ENCODE assay signal across 1 cellular context in genomic region chr4:99949034-99949998, GRCh38.
A peak's percentile ranks its signal among the peaks of the same experiment; 100 is the strongest.
TF ChIP-seq lines count a peak whose summit lies in the region.

No MANE protein-coding gene starts in this region.

TF ChIP-seq in GM23338, 12 proteins besides CTCF, POLR2A, EP300 and RAD21 (continued from another document):
- TF ChIP-seq, protein P1, sequence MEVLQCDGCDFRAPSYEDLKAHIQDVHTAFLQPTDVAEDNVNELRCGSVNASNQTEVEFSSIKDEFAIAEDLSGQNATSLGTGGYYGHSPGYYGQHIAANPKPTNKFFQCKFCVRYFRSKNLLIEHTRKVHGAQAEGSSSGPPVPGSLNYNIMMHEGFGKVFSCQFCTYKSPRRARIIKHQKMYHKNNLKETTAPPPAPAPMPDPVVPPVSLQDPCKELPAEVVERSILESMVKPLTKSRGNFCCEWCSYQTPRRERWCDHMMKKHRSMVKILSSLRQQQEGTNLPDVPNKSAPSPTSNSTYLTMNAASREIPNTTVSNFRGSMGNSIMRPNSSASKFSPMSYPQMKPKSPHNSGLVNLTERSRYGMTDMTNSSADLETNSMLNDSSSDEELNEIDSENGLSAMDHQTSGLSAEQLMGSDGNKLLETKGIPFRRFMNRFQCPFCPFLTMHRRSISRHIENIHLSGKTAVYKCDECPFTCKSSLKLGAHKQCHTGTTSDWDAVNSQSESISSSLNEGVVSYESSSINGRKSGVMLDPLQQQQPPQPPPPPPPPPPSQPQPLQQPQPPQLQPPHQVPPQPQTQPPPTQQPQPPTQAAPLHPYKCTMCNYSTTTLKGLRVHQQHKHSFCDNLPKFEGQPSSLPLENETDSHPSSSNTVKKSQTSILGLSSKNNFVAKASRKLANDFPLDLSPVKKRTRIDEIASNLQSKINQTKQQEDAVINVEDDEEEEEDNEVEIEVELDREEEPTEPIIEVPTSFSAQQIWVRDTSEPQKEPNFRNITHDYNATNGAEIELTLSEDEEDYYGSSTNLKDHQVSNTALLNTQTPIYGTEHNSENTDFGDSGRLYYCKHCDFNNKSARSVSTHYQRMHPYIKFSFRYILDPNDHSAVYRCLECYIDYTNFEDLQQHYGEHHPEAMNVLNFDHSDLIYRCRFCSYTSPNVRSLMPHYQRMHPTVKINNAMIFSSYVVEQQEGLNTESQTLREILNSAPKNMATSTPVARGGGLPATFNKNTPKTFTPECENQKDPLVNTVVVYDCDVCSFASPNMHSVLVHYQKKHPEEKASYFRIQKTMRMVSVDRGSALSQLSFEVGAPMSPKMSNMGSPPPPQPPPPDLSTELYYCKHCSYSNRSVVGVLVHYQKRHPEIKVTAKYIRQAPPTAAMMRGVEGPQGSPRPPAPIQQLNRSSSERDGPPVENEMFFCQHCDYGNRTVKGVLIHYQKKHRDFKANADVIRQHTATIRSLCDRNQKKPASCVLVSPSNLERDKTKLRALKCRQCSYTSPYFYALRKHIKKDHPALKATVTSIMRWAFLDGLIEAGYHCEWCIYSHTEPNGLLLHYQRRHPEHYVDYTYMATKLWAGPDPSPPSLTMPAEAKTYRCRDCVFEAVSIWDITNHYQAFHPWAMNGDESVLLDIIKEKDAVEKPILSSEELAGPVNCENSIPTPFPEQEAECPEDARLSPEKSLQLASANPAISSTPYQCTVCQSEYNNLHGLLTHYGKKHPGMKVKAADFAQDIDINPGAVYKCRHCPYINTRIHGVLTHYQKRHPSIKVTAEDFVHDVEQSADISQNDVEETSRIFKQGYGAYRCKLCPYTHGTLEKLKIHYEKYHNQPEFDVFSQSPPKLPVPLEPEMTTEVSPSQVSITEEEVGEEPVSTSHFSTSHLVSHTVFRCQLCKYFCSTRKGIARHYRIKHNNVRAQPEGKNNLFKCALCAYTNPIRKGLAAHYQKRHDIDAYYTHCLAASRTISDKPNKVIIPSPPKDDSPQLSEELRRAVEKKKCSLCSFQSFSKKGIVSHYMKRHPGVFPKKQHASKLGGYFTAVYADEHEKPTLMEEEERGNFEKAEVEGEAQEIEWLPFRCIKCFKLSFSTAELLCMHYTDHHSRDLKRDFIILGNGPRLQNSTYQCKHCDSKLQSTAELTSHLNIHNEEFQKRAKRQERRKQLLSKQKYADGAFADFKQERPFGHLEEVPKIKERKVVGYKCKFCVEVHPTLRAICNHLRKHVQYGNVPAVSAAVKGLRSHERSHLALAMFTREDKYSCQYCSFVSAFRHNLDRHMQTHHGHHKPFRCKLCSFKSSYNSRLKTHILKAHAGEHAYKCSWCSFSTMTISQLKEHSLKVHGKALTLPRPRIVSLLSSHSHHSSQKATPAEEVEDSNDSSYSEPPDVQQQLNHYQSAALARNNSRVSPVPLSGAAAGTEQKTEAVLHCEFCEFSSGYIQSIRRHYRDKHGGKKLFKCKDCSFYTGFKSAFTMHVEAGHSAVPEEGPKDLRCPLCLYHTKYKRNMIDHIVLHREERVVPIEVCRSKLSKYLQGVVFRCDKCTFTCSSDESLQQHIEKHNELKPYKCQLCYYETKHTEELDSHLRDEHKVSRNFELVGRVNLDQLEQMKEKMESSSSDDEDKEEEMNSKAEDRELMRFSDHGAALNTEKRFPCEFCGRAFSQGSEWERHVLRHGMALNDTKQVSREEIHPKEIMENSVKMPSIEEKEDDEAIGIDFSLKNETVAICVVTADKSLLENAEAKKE (CRISPR knock-in tag; IDR thresholded peaks at IDR 0.05): no peak
- TF ChIP-seq STAT1 (IDR thresholded peaks at IDR 0.05; ENCODE audit: unreplicated experiment) (no peak), ZNF114 (CRISPR knock-in tag; IDR thresholded peaks at IDR 0.05) (no peak), REST (IDR thresholded peaks at IDR 0.05; ENCODE audit: unreplicated experiment) (no peak), CREB1 (CRISPR knock-in tag; IDR thresholded peaks at IDR 0.05; ENCODE audit: low read depth) (0 out of 2 replicates have a peak, but pooled peaks have one; percentile 32), EZH2phosphoT487 (IDR thresholded peaks at IDR 0.05; ENCODE audit: unreplicated experiment) (no peak), EZH2 (IDR thresholded peaks at IDR 0.05; ENCODE audit: low read depth, unreplicated experiment) (no peak), NANOG (IDR thresholded peaks at IDR 0.05; ENCODE audit: borderline replicate concordance) (no peak)
